In the genomic region with DNA sequence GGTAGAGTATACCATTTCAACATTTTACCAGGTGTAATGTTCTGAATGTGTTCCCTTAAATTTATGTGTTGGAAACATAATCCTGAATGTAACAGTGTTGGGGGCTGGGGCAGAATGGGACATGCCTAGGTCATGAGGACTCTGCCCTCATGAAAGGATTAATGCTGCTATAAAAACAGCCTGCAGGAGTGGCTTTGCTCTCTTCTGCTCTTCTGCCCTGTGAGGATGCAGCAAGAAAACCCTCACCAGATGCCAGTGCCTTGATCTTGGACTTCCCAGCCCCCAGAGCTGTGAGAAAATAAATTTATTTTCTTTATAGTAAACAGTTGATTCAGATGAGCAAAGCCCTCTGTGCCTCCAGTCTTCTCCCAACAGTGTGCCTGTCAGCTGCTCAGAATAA, we compare ENCODE assay signal across 20 cellular contexts.
DNase-seq lines count a peak whose midpoint lies in the region; ATAC-seq, FAIRE-seq and TF ChIP-seq lines count a peak whose summit lies in the region.
"Had no signal": no experiment of that assay in that cellular context is flagged by ENCODE, and none has a peak within 500 bp of the region (broad histone marks: within the 10 kb centered on the region; RNA-seq: fewer than 3 reads in every experiment).

No MANE protein-coding gene starts in this region.

- POLR2A ChIA-PET in HepG2 (lab: Yijun Ruan, JAX) = no interaction called here

- TF ChIP-seq RAD21 in HepG2 (CRISPR knock-in tag; IDR thresholded peaks at IDR 0.05) = no peak

- DNase-seq in HepG2 (ENCODE audit: low spot score) (no peak), right lobe of liver (no peak), colonic mucosa (peak; percentile 45), mucosa of descending colon (peak in 2 of 3 donors; percentile 18 to 34), transverse colon (peak; percentile 27), HTR-8/SVneo (ENCODE audit: insufficient read length, low spot score) (no peak)
- DNase-seq: C1 segment of cervical spinal cord; CD8-positive, alpha-beta T cell; DMS 273 treated with DMSO at 0.1 percent for 48 hours; DND-41; GM23248; H7; HCEC 1CT had no signal

- TF ChIP-seq EP300 in HepG2 (IDR thresholded peaks at IDR 0.05; ENCODE audit: low read depth in 2 of 2, low read length in 2 of 2) = no peak
- no peak for TF ChIP-seq EP300 in HepG2 (CRISPR knock-in tag; IDR thresholded peaks at IDR 0.05; ENCODE audit: borderline replicate concordance)
- no peak for TF ChIP-seq EP300 in transverse colon (IDR thresholded peaks at IDR 0.05; ENCODE audit: low read depth)

- ATAC-seq in HepG2 (no peak), right lobe of liver (no peak), mucosa of descending colon (peak; percentile 70), HG03159 (IDR thresholded peaks at IDR 0.05; ENCODE audit: unreplicated experiment) (no peak), HG03378 (IDR thresholded peaks at IDR 0.05; ENCODE audit: unreplicated experiment) (no peak)
- ATAC-seq: CD8-positive, alpha-beta T cell had no signal

- no TSS peak for BruUV-seq in HepG2 (replicated peaks; lab: Mats Ljungman, UMichigan)

- H3K4me1 ChIP-seq in HepG2 (ENCODE audit: insufficient read depth, low read length) = peaks cover 23% of the 10 kb centered on the region
- peaks cover 0 to 5% (median 0%) of the 10 kb centered on the region in 4 donors for H3K4me1 ChIP-seq in right lobe of liver
- no peaks in the 10 kb centered on the region for H3K4me1 ChIP-seq in colonic mucosa
- peaks cover 10% of the 10 kb centered on the region for H3K4me1 ChIP-seq in mucosa of descending colon (ENCODE audit: low read depth)
- peaks cover 0 to 19% (median 4%) of the 10 kb centered on the region in 4 donors for H3K4me1 ChIP-seq in transverse colon

- no peak for TF ChIP-seq CTCF in HepG2 (CRISPR knock-in tag; IDR thresholded peaks at IDR 0.05)
- TF ChIP-seq CTCF in right lobe of liver (IDR thresholded peaks at IDR 0.05) = no peak
- TF ChIP-seq CTCF in colonic mucosa (IDR thresholded peaks at IDR 0.05) = no peak
- no peak for TF ChIP-seq CTCF in mucosa of descending colon (IDR thresholded peaks at IDR 0.05)
- TF ChIP-seq CTCF in transverse colon (IDR thresholded peaks at IDR 0.05) = no peak

- H2AFZ ChIP-seq in HepG2 (ENCODE audit: low read length) = no peak overlapping the region
- H2AFZ ChIP-seq: GM23248 had no signal

- in situ Hi-C loops in HepG2 (cut with HindIII; ENCODE audit: extremely low pct_ligation_motif_present, low pct_unique_long_range_greater_than_20kb) = no loop called here
- in situ Hi-C loops in transverse colon (cut with MboI; ENCODE audit: low pct_ligation_motif_present in 1 of 4, low pct_unique_long_range_greater_than_20kb in 1 of 4, low sequenced_read_pairs in 3 of 4) = no loop called here

- intact Hi-C loops in HepG2 (cut with micrococcal nuclease; ENCODE audit: unreplicated experiment) = no loop called here
- intact Hi-C loops in right lobe of liver (cut with DNase I) = no loop called here
- intact Hi-C loops in colonic mucosa (cut with DNase I) = no loop called here
- intact Hi-C loops in mucosa of descending colon (cut with DNase I, micrococcal nuclease) = no loop called here
- intact Hi-C loops in transverse colon (cut with DNase I; ENCODE audit: low total_unique reads) = no loop called here

- H4K20me1 ChIP-seq in HepG2 (ENCODE audit: insufficient read depth, low read length) = no peaks in the 10 kb centered on the region

- no peaks in the 10 kb centered on the region for H3K36me3 ChIP-seq in HepG2 (replicated peaks in 1 of 2; ENCODE audit: control insufficient read depth in 1 of 2, insufficient read depth in 2 of 2, low read length in 2 of 2)
- H3K36me3 ChIP-seq in right lobe of liver = no peaks in the 10 kb centered on the region
- no peaks in the 10 kb centered on the region for H3K36me3 ChIP-seq in colonic mucosa
- no peaks in the 10 kb centered on the region for H3K36me3 ChIP-seq in mucosa of descending colon (ENCODE audit: low read depth)
- no peaks in the 10 kb centered on the region for H3K36me3 ChIP-seq in transverse colon

- no peaks in the 10 kb centered on the region; a peak in 1 of 5 replicates for H3K27me3 ChIP-seq in HepG2 (ENCODE audit: control insufficient read depth in 1 of 2, insufficient read depth in 2 of 2, low read length in 2 of 2)
- H3K27me3 ChIP-seq in right lobe of liver = no peaks in the 10 kb centered on the region
- no peaks in the 10 kb centered on the region for H3K27me3 ChIP-seq in colonic mucosa
- no peaks in the 10 kb centered on the region for H3K27me3 ChIP-seq in transverse colon

- no peak for FAIRE-seq in HepG2 (lab: Jason Lieb, UNC)
- no peak for FAIRE-seq in HTR-8/SVneo (lab: Jason Lieb, UNC)
- FAIRE-seq: D721Med, G401.6, GM12892, GM19239, H1 had no signal

- H3K79me2 ChIP-seq in HepG2 (ENCODE audit: insufficient read depth, low read length) = no peaks in the 10 kb centered on the region

- CTCF ChIA-PET in HepG2 (lab: Yijun Ruan, JAX; ENCODE audit: low intra/inter-chr PET ratio, low total read pairs) = no interaction called here

- no peak for TF ChIP-seq POLR2A in HepG2 (IDR thresholded peaks at IDR 0.05; ENCODE audit: insufficient read depth in 1 of 2, low read depth in 2 of 2, low read length in 2 of 2)
- no peak for TF ChIP-seq POLR2A in right lobe of liver (IDR thresholded peaks at IDR 0.05)
- TF ChIP-seq POLR2A in transverse colon (IDR thresholded peaks at IDR 0.05) = no peak

- H3K27ac ChIP-seq in HepG2 (ENCODE audit: extremely low read length, insufficient read depth, low read length) (no peak overlapping the region), right lobe of liver (no peak overlapping the region), colonic mucosa (peak overlapping the region; percentile 81), transverse colon (peak overlapping the region; percentile 85 to 89 (median 88))
- H3K27ac ChIP-seq: GM23248 had no signal

- H3K9ac ChIP-seq in HepG2 (ENCODE audit: insufficient read depth, low read depth, low read length) (no peak overlapping the region), colonic mucosa (ENCODE audit: low read depth in 2 of 2, low read length in 2 of 2) (no peak overlapping the region)
- H3K9ac ChIP-seq: GM23248 had no signal

- no peak overlapping the region for H3K4me3 ChIP-seq in HepG2 (replicated peaks in 1 of 3; ENCODE audit: insufficient read depth in 1 of 3, low read depth in 2 of 3, low read length in 3 of 3)
- H3K4me3 ChIP-seq in right lobe of liver = no peak overlapping the region
- H3K4me3 ChIP-seq in colonic mucosa = no peak overlapping the region
- no peak overlapping the region for H3K4me3 ChIP-seq in mucosa of descending colon
- H3K4me3 ChIP-seq in transverse colon = no peak overlapping the region
- H3K4me3 ChIP-seq: GM23248 had no signal

- H3K9me3 ChIP-seq in HepG2 (ENCODE audit: low read length) (no peaks in the 10 kb centered on the region), right lobe of liver (no peaks in the 10 kb centered on the region), colonic mucosa (no peaks in the 10 kb centered on the region), mucosa of descending colon (no peaks in the 10 kb centered on the region), transverse colon (no peaks in the 10 kb centered on the region)

- no peak overlapping the region for H3K4me2 ChIP-seq in HepG2 (ENCODE audit: low read depth, low read length)

TF ChIP-seq in HepG2, 621 proteins besides CTCF, POLR2A, EP300 and RAD21:
- TF ChIP-seq ZNF564 (CRISPR knock-in tag; IDR thresholded peaks at IDR 0.05) = peak; percentile 87; the same call in 1 of the 2 replicates
- no peak for TF ChIP-seq ZNF121 (CRISPR knock-in tag; IDR thresholded peaks at IDR 0.05)
- TF ChIP-seq, protein P1, sequence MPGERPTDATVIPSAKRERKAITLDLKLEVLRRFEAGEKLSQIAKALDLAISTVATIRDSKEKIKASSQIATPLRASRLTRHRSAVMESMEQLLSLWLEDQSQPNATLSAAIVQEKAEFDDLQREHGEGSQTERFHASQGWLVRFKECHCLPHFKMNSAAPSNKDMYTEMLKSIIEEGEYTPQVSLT (CRISPR knock-in tag; IDR thresholded peaks at IDR 0.05; ENCODE audit: borderline replicate concordance, low read depth) = no peak
- TF ChIP-seq, protein P2, sequence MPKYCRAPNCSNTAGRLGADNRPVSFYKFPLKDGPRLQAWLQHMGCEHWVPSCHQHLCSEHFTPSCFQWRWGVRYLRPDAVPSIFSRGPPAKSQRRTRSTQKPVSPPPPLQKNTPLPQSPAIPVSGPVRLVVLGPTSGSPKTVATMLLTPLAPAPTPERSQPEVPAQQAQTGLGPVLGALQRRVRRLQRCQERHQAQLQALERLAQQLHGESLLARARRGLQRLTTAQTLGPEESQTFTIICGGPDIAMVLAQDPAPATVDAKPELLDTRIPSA (CRISPR knock-in tag; IDR thresholded peaks at IDR 0.05; ENCODE audit: borderline replicate concordance) = no peak
- no peak for TF ChIP-seq WIZ (CRISPR knock-in tag; IDR thresholded peaks at IDR 0.05)
- no peak for TF ChIP-seq TCF7L2 (IDR thresholded peaks at IDR 0.05; ENCODE audit: low read depth, low read length)

Comparison
In these comparisons a context has a peak if more than half of its experiments do, and no peak if none do; other contexts are left out.
1. DNase-seq: peak in colonic mucosa (single experiment), mucosa of descending colon (2 of 3) and transverse colon (single experiment); none in HepG2 (single experiment), right lobe of liver (0 of 3) and HTR-8/SVneo (single experiment).
2. H3K27ac ChIP-seq: peak in colonic mucosa (single experiment) and transverse colon (4 of 4); none in HepG2 (single experiment) and right lobe of liver (0 of 3).